In the genomic region with DNA sequence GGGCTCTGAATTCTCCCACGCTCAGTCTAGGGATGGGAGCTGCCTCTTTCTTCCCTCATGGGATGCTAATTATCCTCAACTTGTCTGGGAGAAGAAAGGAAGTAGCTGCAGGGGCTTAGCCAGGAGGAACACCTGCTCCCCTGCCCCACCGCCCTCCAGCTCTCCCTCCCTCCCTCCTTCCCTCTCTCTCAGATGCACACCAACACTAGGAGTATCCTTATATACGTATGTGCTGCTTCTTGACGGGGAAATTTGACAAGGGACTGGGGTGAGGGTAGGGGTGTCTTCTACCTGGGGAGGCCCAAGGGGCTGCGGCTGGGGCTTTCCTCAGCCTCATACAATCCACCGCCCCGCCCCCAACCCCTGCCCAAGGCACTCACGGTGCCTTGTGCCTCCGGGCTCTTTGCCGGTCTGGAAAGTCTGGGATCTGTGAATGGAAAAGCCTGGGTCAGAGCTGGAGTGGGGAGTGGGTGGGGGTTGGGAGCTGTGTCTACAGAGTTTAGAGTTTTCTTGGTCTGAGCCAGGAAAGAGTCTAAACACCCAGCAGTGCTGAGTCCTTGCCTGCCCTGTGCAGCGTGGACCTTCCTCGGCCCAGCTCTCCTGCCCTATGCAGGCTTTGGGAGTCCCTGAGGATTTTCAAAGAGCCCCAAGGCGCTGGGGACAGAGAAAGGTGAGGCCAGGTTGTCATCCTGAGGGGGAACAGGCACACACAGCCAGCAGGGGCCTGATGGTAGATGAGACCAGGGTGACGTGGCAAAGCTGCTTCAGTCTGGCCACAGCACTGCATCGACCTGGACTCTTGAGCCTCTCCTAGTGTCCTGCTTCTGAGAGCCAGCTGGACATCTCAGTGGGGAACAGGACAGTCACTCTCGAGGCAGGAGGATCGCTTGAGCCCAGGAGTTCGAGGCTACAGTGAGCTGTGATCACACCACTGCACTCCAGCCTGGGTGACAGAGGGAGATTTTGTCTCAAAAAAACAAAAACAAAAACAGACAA, we compare ENCODE assay signal across 10 cellular contexts. TPM values are rescaled to one million over a fixed set of nuclear protein-coding genes. Genes with fewer than 3 reads are reported as not detected.
DNase-seq lines count a peak whose midpoint lies in the region; TF ChIP-seq lines count a peak whose summit lies in the region.
"Had no signal": no experiment of that assay in that cellular context is flagged by ENCODE, and none has a peak within 500 bp of the region (broad histone marks: within the 10 kb centered on the region; RNA-seq: fewer than 3 reads in every experiment).

No MANE protein-coding gene starts in this region.

- peaks cover 0 to 62% of the 10 kb centered on the region in 2 donors for H3K4me1 ChIP-seq in right atrium auricular region

- no peak overlapping the region for H3K27ac Mint-ChIP-seq in HFFc6
- H3K27ac Mint-ChIP-seq: activated T-helper 2 cell treated with anti-CD3 and anti-CD28 coated beads, Interferon-gamma antibody, Interleukin-2, Interleukin-4, amounts not matched to agents 10 μg/mL and 5 μg/mL and 100 μg/mL, durations not matched to agents 14 hours and 24 hours and 36 hours had no signal

- H3K27ac ChIP-seq in right atrium auricular region: peak overlapping the region; percentile 45 to 54

- peak overlapping the region; percentile 75; the same call in 1 of the 2 replicates for H3K4me3 Mint-ChIP-seq in HFFc6

- no peak for DNase-seq in HFFc6
- peak; percentile 82 for DNase-seq in NCI-H82 (lab: John Stamatoyannopoulos, UW)
- DNase-seq in right atrium auricular region (ENCODE audit: low spot score): no peak
- DNase-seq in retina: peak; percentile 46
- DNase-seq in activated naive CD4-positive, alpha-beta T cell (lab: John Stamatoyannopoulos, UW): no peak
- DNase-seq in NCI-H2029 (lab: John Stamatoyannopoulos, UW): no peak
- DNase-seq in kidney glomerular epithelial cell (lab: John Stamatoyannopoulos, UW): no peak
- DNase-seq: erythroblast; stimulated activated naive CD4-positive, alpha-beta T cell treated with Interleukin-2 at 50 U/mL for 16 hours had no signal

- H3K36me3 ChIP-seq in right atrium auricular region: no peaks in the 10 kb centered on the region

- no peaks in the 10 kb centered on the region for H3K36me3 Mint-ChIP-seq in HFFc6 (ENCODE audit: low read depth)

- no peaks in the 10 kb centered on the region for H3K27me3 ChIP-seq in right atrium auricular region

- TF ChIP-seq CTCF in HFFc6 (IDR thresholded peaks at IDR 0.05) (no peak), right atrium auricular region (IDR thresholded peaks at IDR 0.05) (no peak)

- H3K27me3 Mint-ChIP-seq in HFFc6 (ENCODE audit: insufficient read depth): no peaks in the 10 kb centered on the region; the same call in 1 of the 2 replicates

- peaks cover 15% of the 10 kb centered on the region for H3K4me1 Mint-ChIP-seq in HFFc6 (ENCODE audit: low read depth)

- no peak overlapping the region for H3K4me3 ChIP-seq in right atrium auricular region

- no peaks in the 10 kb centered on the region for H3K9me3 Mint-ChIP-seq in HFFc6
- H3K9me3 Mint-ChIP-seq: activated T-helper 2 cell treated with anti-CD3 and anti-CD28 coated beads, Interferon-gamma antibody, Interleukin-2, Interleukin-4, amounts not matched to agents 10 μg/mL and 5 μg/mL and 100 μg/mL, durations not matched to agents 14 hours and 24 hours and 36 hours had no signal

- no peaks in the 10 kb centered on the region for H3K9me3 ChIP-seq in right atrium auricular region

RNA-seq across cellular contexts. Expression of gene EMILIN3, which starts 29.3 kb away (rescaled TPM):
- not detected for total RNA-seq in HFFc6 (2021; fragmentation: NEBNext Ultra II Directional; extraction: Animal tissue kit (Norgen Biotek cat#: 25700))
- 1 to 10 TPM; 1.8 to 4.9 TPM for total RNA-seq in right atrium auricular region
- total RNA-seq: activated T-helper 2 cell treated with anti-CD3 and anti-CD28 coated beads, Interferon-gamma antibody, Interleukin-2, Interleukin-4, amounts not matched to agents 10 μg/mL and 5 μg/mL and 100 μg/mL, durations not matched to agents 14 hours and 24 hours and 36 hours had no signal

RNA-seq across cellular contexts. Expression of gene LPIN3, which starts 55.3 kb away (rescaled TPM):
- 10 to 100 TPM; 11.9 to 14.2 (median 13.2) TPM for total RNA-seq in HFFc6 (2021; fragmentation: NEBNext Ultra II Directional; extraction: Animal tissue kit (Norgen Biotek cat#: 25700))
- 10 to 100 TPM in 1 of 2 donors, 1 to 10 TPM in 1; 9.7 to 13.7 TPM for total RNA-seq in right atrium auricular region

Comparison
In these comparisons a context has a peak if more than half of its experiments do, and no peak if none do; other contexts are left out.
1. DNase-seq: peak in NCI-H82 (single experiment) and retina (single experiment); none in HFFc6 (single experiment), right atrium auricular region (single experiment), activated naive CD4-positive, alpha-beta T cell (0 of 4), NCI-H2029 (single experiment) and kidney glomerular epithelial cell (single experiment).